Comparison of ENCODE assay signal across 1 cellular context in the genomic region with DNA sequence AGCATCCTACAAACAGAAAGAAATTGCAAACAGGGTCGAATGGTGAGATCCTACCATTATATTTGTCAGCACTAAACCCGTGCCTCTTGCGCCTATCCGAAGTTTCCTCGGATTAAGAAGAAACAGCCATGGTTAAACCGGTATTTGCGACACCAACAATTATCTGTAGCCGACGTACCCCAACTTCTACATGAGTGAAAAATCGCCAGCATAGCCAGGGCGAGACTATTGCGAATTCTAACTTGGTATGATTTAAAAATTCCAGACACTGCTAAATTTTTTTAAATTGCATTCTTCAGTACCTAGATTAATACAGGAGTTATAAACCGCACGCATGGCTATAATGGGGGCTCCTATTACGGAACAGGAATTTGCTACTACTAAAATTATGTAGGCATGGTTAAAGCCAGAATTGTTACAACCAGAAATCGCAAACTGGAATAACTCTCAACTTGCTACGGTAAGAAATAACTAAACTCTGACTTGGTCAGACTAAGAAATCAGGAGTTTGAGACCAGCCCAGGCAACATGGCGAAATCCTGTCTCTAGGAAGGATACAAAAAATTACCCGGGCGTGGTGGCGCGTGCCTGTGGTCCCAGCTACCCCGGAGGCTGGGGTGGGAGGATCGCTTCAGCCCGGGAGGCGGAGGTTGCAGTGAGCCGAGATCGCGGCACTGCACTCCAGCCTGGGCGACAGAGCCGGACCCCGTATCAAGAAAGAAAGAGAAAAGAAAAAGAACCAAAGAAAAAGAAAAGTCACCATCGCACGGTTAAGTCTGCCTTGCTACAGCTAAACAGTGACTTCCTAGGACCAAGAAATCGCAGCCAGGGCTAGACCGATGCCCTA.
A peak's percentile ranks its signal among the peaks of the same experiment; 100 is the strongest.
TF ChIP-seq lines count a peak whose summit lies in the region.

No MANE protein-coding gene starts in this region.

TF ChIP-seq in K562, 482 proteins besides CTCF, POLR2A, EP300 and RAD21 (continued from another document and continues in another):
- TF ChIP-seq NR4A1 (CRISPR knock-in tag; IDR thresholded peaks at IDR 0.05) = no peak
- no peak for TF ChIP-seq NR4A1 (tag; IDR thresholded peaks at IDR 0.05)
- no peak for TF ChIP-seq RBM34 (IDR thresholded peaks at IDR 0.05; ENCODE audit: borderline replicate concordance, insufficient read depth, low read length)
- 0 out of 2 replicates have a peak, but pooled peaks have one; percentile 13 for TF ChIP-seq KAT7 (CRISPR knock-in tag; IDR thresholded peaks at IDR 0.05; ENCODE audit: borderline replicate concordance)
- no peak for TF ChIP-seq ZKSCAN1 (IDR thresholded peaks at IDR 0.05; ENCODE audit: low read depth, low read length)
- no peak; the same call in 1 of the 2 replicates for TF ChIP-seq MYC (IDR thresholded peaks at IDR 0.05; ENCODE audit: low read depth, low read length)
- no peak; the same call in 1 of the 2 replicates for TF ChIP-seq MYC (CRISPR knock-in tag; IDR thresholded peaks at IDR 0.05; ENCODE audit: borderline replicate concordance, low read depth)
- 0 out of 2 replicates have a peak, but pooled peaks have one; percentile 6 for TF ChIP-seq GABPB1 (CRISPR knock-in tag; IDR thresholded peaks at IDR 0.05)
- peak in 1 of 2 experiments; percentile 83; a peak in 1 of 4 replicates for TF ChIP-seq TEAD1 (CRISPR knock-in tag; IDR thresholded peaks at IDR 0.05)
- TF ChIP-seq, protein P1, sequence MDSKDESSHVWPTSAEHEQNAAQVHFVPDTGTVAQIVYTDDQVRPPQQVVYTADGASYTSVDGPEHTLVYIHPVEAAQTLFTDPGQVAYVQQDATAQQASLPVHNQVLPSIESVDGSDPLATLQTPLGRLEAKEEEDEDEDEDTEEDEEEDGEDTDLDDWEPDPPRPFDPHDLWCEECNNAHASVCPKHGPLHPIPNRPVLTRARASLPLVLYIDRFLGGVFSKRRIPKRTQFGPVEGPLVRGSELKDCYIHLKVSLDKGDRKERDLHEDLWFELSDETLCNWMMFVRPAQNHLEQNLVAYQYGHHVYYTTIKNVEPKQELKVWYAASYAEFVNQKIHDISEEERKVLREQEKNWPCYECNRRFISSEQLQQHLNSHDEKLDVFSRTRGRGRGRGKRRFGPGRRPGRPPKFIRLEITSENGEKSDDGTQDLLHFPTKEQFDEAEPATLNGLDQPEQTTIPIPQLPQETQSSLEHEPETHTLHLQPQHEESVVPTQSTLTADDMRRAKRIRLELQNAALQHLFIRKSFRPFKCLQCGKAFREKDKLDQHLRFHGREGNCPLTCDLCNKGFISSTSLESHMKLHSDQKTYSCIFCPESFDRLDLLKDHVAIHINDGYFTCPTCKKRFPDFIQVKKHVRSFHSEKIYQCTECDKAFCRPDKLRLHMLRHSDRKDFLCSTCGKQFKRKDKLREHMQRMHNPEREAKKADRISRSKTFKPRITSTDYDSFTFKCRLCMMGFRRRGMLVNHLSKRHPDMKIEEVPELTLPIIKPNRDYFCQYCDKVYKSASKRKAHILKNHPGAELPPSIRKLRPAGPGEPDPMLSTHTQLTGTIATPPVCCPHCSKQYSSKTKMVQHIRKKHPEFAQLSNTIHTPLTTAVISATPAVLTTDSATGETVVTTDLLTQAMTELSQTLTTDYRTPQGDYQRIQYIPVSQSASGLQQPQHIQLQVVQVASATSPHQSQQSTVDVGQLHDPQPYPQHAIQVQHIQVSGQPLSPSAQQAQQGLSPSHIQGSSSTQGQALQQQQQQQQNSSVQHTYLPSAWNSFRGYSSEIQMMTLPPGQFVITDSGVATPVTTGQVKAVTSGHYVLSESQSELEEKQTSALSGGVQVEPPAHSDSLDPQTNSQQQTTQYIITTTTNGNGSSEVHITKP (IDR thresholded peaks at IDR 0.05; ENCODE audit: partially characterized antibody) = no peak
- TF ChIP-seq, protein P2, sequence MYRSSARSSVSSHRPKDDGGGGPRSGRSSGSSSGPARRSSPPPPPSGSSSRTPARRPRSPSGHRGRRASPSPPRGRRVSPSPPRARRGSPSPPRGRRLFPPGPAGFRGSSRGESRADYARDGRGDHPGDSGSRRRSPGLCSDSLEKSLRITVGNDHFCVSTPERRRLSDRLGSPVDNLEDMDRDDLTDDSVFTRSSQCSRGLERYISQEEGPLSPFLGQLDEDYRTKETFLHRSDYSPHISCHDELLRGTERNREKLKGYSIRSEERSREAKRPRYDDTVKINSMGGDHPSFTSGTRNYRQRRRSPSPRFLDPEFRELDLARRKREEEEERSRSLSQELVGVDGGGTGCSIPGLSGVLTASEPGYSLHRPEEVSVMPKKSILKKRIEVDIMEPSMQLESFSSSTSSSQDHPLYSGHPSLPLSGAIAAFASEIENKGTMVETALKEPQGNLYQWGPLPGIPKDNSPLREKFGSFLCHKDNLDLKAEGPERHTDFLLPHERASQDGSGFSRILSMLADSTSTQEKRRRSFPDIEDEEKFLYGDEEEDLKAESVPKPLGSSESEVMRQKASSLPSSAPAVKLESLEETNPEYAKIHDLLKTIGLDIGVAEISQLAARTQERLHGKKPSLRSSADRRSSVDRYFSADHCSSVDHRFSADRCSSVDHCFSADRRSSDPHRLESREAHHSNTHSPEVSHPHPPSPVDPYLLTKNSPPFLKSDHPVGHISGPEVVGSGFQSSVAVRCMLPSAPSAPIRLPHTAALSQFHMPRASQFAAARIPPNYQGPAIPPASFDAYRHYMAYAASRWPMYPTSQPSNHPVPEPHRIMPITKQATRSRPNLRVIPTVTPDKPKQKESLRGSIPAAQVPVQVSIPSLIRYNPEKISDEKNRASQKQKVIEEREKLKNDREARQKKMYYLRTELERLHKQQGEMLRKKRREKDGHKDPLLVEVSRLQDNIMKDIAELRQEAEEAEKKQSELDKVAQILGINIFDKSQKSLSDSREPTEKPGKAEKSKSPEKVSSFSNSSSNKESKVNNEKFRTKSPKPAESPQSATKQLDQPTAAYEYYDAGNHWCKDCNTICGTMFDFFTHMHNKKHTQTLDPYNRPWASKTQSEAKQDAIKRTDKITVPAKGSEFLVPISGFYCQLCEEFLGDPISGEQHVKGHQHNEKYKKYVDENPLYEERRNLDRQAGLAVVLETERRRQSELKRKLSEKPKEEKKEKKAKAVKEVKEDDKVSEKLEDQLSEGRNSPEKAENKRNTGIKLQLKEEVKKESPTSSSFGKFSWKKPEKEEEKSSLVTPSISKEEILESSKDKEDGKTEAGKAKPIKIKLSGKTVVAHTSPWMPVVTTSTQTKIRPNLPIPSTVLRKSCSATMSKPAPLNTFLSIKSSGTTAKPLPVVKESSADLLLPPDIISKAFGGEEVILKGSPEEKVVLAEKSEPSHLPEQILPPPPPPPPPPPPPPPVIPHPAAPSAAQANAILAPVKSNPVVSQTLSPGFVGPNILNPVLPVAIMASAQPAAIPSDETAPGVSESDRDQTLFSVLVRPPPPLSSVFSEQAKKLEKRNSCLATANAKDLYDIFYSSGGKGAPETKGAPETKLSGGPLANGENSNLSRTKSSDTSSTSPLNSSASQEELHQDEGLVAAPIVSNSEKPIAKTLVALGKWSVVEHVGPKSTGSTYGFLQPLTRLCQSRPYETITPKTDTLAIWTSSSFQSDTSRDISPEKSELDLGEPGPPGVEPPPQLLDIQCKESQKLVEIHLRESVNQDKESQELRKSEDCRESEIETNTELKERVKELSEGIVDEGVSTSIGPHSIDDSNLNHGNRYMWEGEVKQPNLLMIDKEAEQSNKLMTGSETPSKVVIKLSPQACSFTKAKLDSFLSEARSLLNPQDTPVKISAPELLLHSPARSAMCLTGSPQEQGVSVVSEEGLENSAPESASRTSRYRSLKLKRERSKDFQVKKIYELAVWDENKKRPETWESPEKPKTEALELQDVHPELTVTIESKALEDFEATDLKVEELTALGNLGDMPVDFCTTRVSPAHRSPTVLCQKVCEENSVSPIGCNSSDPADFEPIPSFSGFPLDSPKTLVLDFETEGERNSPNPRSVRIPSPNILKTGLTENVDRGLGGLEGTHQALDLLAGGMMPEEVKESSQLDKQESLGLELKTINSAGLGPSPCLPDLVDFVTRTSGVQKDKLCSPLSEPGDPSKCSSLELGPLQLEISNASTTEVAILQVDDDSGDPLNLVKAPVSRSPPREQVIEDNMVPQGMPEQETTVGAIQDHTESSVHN (IDR thresholded peaks at IDR 0.05; ENCODE audit: borderline replicate concordance in 1 of 2, low read depth in 1 of 2) = no peak
- TF ChIP-seq ZNF263 (CRISPR knock-in tag; IDR thresholded peaks at IDR 0.05; ENCODE audit: borderline replicate concordance) = no peak
- TF ChIP-seq, protein P3, sequence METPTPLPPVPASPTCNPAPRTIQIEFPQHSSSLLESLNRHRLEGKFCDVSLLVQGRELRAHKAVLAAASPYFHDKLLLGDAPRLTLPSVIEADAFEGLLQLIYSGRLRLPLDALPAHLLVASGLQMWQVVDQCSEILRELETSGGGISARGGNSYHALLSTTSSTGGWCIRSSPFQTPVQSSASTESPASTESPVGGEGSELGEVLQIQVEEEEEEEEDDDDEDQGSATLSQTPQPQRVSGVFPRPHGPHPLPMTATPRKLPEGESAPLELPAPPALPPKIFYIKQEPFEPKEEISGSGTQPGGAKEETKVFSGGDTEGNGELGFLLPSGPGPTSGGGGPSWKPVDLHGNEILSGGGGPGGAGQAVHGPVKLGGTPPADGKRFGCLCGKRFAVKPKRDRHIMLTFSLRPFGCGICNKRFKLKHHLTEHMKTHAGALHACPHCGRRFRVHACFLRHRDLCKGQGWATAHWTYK (CRISPR knock-in tag; IDR thresholded peaks at IDR 0.05) = no peak
- 0 out of 4 replicates have a peak, but pooled peaks of 1 of the 2 experiments have one; percentile 8 for TF ChIP-seq ETV6 (IDR thresholded peaks at IDR 0.05; ENCODE audit: borderline replicate concordance in 1 of 2, low read depth in 2 of 2, low read length in 1 of 2)
- TF ChIP-seq ETV6 (CRISPR knock-in tag; IDR thresholded peaks at IDR 0.05; ENCODE audit: borderline replicate concordance) = no peak
- TF ChIP-seq ESRRB (CRISPR knock-in tag; IDR thresholded peaks at IDR 0.05; ENCODE audit: borderline replicate concordance) = no peak
- TF ChIP-seq MCM2 (IDR thresholded peaks at IDR 0.05; ENCODE audit: low read depth) = no peak
- TF ChIP-seq TRIM24 (IDR thresholded peaks at IDR 0.05) = no peak
- TF ChIP-seq SAP30 (IDR thresholded peaks at IDR 0.05; ENCODE audit: borderline replicate concordance, insufficient read depth, low read depth, low read length, poor library complexity, severe bottlenecking) = no peak
- TF ChIP-seq, protein P4, sequence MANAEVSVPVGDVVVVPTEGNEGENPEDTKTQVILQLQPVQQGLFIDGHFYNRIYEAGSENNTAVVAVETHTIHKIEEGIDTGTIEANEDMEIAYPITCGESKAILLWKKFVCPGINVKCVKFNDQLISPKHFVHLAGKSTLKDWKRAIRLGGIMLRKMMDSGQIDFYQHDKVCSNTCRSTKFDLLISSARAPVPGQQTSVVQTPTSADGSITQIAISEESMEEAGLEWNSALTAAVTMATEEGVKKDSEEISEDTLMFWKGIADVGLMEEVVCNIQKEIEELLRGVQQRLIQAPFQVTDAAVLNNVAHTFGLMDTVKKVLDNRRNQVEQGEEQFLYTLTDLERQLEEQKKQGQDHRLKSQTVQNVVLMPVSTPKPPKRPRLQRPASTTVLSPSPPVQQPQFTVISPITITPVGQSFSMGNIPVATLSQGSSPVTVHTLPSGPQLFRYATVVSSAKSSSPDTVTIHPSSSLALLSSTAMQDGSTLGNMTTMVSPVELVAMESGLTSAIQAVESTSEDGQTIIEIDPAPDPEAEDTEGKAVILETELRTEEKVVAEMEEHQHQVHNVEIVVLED (CRISPR knock-in tag; IDR thresholded peaks at IDR 0.05) = no peak
- peak in 2 of 3 experiments; percentile 33 to 82 for TF ChIP-seq YY1 (IDR thresholded peaks at IDR 0.05; ENCODE audit: borderline replicate concordance in 1 of 3, control insufficient read depth in 1 of 3, extremely low read depth in 1 of 3, insufficient read depth in 3 of 3, insufficient read length in 1 of 3, insufficient replicate concordance in 2 of 3, low read depth in 1 of 3, low read length in 2 of 3)
- no peak for TF ChIP-seq ETS2 (tag; IDR thresholded peaks at IDR 0.05; ENCODE audit: borderline replicate concordance, poor library complexity, severe bottlenecking)
- TF ChIP-seq, protein P5, sequence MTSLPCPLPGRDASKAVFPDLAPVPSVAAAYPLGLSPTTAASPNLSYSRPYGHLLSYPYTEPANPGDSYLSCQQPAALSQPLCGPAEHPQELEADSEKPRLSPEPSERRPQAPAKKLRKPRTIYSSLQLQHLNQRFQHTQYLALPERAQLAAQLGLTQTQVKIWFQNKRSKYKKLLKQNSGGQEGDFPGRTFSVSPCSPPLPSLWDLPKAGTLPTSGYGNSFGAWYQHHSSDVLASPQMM (CRISPR knock-in tag; IDR thresholded peaks at IDR 0.05) = no peak
- TF ChIP-seq, protein P6, sequence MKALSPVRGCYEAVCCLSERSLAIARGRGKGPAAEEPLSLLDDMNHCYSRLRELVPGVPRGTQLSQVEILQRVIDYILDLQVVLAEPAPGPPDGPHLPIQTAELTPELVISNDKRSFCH (CRISPR knock-in tag; IDR thresholded peaks at IDR 0.05) = no peak
- TF ChIP-seq, protein P6 (tag; IDR thresholded peaks at IDR 0.05) = no peak
- TF ChIP-seq, protein P7, sequence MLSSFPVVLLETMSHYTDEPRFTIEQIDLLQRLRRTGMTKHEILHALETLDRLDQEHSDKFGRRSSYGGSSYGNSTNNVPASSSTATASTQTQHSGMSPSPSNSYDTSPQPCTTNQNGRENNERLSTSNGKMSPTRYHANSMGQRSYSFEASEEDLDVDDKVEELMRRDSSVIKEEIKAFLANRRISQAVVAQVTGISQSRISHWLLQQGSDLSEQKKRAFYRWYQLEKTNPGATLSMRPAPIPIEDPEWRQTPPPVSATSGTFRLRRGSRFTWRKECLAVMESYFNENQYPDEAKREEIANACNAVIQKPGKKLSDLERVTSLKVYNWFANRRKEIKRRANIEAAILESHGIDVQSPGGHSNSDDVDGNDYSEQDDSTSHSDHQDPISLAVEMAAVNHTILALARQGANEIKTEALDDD (IDR thresholded peaks at IDR 0.05) = peak; percentile 7; the same call in 1 of the 2 replicates
- no peak for TF ChIP-seq DPF2 (IDR thresholded peaks at IDR 0.05)
- TF ChIP-seq, protein P8, sequence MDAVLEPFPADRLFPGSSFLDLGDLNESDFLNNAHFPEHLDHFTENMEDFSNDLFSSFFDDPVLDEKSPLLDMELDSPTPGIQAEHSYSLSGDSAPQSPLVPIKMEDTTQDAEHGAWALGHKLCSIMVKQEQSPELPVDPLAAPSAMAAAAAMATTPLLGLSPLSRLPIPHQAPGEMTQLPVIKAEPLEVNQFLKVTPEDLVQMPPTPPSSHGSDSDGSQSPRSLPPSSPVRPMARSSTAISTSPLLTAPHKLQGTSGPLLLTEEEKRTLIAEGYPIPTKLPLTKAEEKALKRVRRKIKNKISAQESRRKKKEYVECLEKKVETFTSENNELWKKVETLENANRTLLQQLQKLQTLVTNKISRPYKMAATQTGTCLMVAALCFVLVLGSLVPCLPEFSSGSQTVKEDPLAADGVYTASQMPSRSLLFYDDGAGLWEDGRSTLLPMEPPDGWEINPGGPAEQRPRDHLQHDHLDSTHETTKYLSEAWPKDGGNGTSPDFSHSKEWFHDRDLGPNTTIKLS (IDR thresholded peaks at IDR 0.05; ENCODE audit: borderline replicate concordance, low read depth) = no peak
- TF ChIP-seq, protein P9, sequence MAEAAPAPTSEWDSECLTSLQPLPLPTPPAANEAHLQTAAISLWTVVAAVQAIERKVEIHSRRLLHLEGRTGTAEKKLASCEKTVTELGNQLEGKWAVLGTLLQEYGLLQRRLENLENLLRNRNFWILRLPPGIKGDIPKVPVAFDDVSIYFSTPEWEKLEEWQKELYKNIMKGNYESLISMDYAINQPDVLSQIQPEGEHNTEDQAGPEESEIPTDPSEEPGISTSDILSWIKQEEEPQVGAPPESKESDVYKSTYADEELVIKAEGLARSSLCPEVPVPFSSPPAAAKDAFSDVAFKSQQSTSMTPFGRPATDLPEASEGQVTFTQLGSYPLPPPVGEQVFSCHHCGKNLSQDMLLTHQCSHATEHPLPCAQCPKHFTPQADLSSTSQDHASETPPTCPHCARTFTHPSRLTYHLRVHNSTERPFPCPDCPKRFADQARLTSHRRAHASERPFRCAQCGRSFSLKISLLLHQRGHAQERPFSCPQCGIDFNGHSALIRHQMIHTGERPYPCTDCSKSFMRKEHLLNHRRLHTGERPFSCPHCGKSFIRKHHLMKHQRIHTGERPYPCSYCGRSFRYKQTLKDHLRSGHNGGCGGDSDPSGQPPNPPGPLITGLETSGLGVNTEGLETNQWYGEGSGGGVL (CRISPR knock-in tag; IDR thresholded peaks at IDR 0.05) = no peak
